ENCODE assay signal across 15 cellular contexts in the genomic region with DNA sequence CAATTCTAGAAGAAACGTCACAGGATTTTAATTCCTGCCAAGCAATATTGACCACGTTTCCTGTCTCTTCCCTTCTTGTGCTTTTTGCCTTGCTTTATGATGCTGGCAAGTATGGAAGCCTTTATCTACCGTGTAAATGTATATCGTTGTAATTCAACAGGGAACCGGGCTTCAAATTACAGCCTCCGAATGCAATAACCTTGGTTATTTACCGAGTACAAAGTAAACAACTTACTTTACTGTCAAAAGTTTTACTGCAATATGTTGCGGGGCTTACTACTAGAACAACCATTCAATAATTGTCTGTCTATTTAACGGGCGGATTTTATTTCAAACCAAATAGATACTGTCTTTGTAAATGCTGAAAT.
DNase-seq lines count a peak whose midpoint lies in the region; TF ChIP-seq lines count a peak whose summit lies in the region.
"Had no signal": no experiment of that assay in that cellular context is flagged by ENCODE, and none has a peak within 500 bp of the region (broad histone marks: within the 10 kb centered on the region; RNA-seq: fewer than 3 reads in every experiment).

No MANE protein-coding gene starts in this region.

- no peak overlapping the region for H3K9ac ChIP-seq in rectal smooth muscle tissue (ENCODE audit: low read length)

- no peaks in the 10 kb centered on the region for H3K9me3 ChIP-seq in esophagus muscularis mucosa
- H3K9me3 ChIP-seq in tibial nerve: no peaks in the 10 kb centered on the region
- H3K9me3 ChIP-seq: ovary had no signal

- H3K36me3 ChIP-seq in esophagus muscularis mucosa: no peaks in the 10 kb centered on the region
- no peaks in the 10 kb centered on the region for H3K36me3 ChIP-seq in rectal smooth muscle tissue (ENCODE audit: control insufficient read depth, insufficient read depth, low read length)
- H3K36me3 ChIP-seq in tibial nerve: no peaks in the 10 kb centered on the region
- H3K36me3 ChIP-seq: ovary had no signal

- TF ChIP-seq CTCF in HFF-Myc (IDR thresholded peaks at IDR 0.05; ENCODE audit: low read depth, low read length, missing control alignments): no peak
- no peak for TF ChIP-seq CTCF in esophagus muscularis mucosa (IDR thresholded peaks at IDR 0.05)
- TF ChIP-seq CTCF in GM10248 (IDR thresholded peaks at IDR 0.05; ENCODE audit: control extremely low read depth, extremely low read depth, low read depth, missing control alignments): no peak
- no peak for TF ChIP-seq CTCF in tibial nerve (IDR thresholded peaks at IDR 0.05)

- H3K4me3 ChIP-seq in HFF-Myc (replicated peaks; ENCODE audit: low read depth, low read length) (0 out of 2 replicates have a peak overlapping the region, but pooled peaks have one; percentile 0), esophagus muscularis mucosa (peak overlapping the region; percentile 2 to 13 (median 10)), rectal smooth muscle tissue (ENCODE audit: low read length) (peak overlapping the region; percentile 0), tibial nerve (peak overlapping the region in 2 of 4 donors; percentile 5 to 7)
- H3K4me3 ChIP-seq: ovary had no signal

- TF ChIP-seq EP300 in esophagus muscularis mucosa (IDR thresholded peaks at IDR 0.05): no peak
- TF ChIP-seq EP300 in tibial nerve (IDR thresholded peaks at IDR 0.05): no peak

- no peaks in the 10 kb centered on the region for H3K27me3 ChIP-seq in esophagus muscularis mucosa
- no peaks in the 10 kb centered on the region for H3K27me3 ChIP-seq in rectal smooth muscle tissue (ENCODE audit: control insufficient read depth, insufficient read depth, low read length)
- H3K27me3 ChIP-seq in tibial nerve: no peaks in the 10 kb centered on the region
- H3K27me3 ChIP-seq: ovary had no signal

- POLR2A ChIA-PET in GM10248 (lab: Yijun Ruan, JAX): no interaction called here

- peak overlapping the region in 2 of 4 donors; percentile 22 to 39 for H3K27ac ChIP-seq in esophagus muscularis mucosa (replicated peaks in 1 of 4)
- peak overlapping the region; percentile 8 for H3K27ac ChIP-seq in rectal smooth muscle tissue (ENCODE audit: low read depth, low read length)
- H3K27ac ChIP-seq in tibial nerve: peak overlapping the region in 2 of 4 donors; percentile 18 to 28
- H3K27ac ChIP-seq: ovary had no signal

- WGBS in esophagus muscularis mucosa: 74% methylated on average over 10 of the region's 10 CpGs
- WGBS in tibial nerve, 2 donors: 24 to 26% methylated on average over 10 of the region's 10 CpGs

- TF ChIP-seq POLR2A in esophagus muscularis mucosa (IDR thresholded peaks at IDR 0.05; ENCODE audit: low read depth) (no peak), tibial nerve (IDR thresholded peaks at IDR 0.05) (no peak)

- intact Hi-C loops in esophagus muscularis mucosa (cut with DNase I): no loop called here

- CTCF ChIA-PET in GM10248 (lab: Yijun Ruan, JAX): no interaction called here

- H3K4me1 ChIP-seq in esophagus muscularis mucosa: peaks cover 8 to 16% (median 9%) of the 10 kb centered on the region in 4 donors
- H3K4me1 ChIP-seq in rectal smooth muscle tissue (ENCODE audit: control insufficient read depth, insufficient read depth, low read length): no peaks in the 10 kb centered on the region
- H3K4me1 ChIP-seq in tibial nerve: peaks cover 0 to 25% (median 7%) of the 10 kb centered on the region in 4 donors

- DNase-seq in DMS153 (lab: John Stamatoyannopoulos, UW) (peak; percentile 25), HFF-Myc (ENCODE audit: extremely low read depth, low read depth) (no peak), esophagus muscularis mucosa (ENCODE audit: extremely low spot score) (no peak), GM10248 (ENCODE audit: extremely low spot score) (no peak), AG08396 (ENCODE audit: low spot score) (no peak), tibial nerve (ENCODE audit: low spot score in 2 of 2) (no peak)
- DNase-seq: activated B cell treated with CpG ODN at 0.5 μM for 24 hours, activated gamma-delta T cell, C1 segment of cervical spinal cord, DMS79, KG1, NCI-H1417 treated with DMSO at 0.1 percent for 48 hours, ovary, T-helper 1 cell had no signal
